11 cellular contexts compared by ENCODE assay signal in genomic region chr18:30616414-30616813, GRCh38.
"Had no signal": no experiment of that assay in that cellular context is flagged by ENCODE, and none has a peak within 500 bp of the region (broad histone marks: within the 10 kb centered on the region; RNA-seq: fewer than 3 reads in every experiment).

No MANE protein-coding gene starts in this region.

- H3K4me2 ChIP-seq: GM23338 had no signal

- H3K27ac ChIP-seq: GM23248 had no signal

- DNase-seq: GM23248, GOT3, H7, H9, HCEC 1CT, HFFc6 had no signal

- H3K9me3 ChIP-seq: HAP-1 had no signal

- H3K9ac ChIP-seq: GM23248 had no signal

- ATAC-seq: GM23338, HCT116 had no signal

- H3K4me3 ChIP-seq: GM23248, GM23338, HAP-1 had no signal

- FAIRE-seq: H1, H54 had no signal

- H3K36me3 ChIP-seq: HAP-1 had no signal

- H2AFZ ChIP-seq: GM23248, GM23338 had no signal
